In genomic region chr4:188423039-188423438, GRCh38 we compare ENCODE assay signal across 19 cellular contexts.
DNase-seq lines count a peak whose midpoint lies in the region; ATAC-seq and TF ChIP-seq lines count a peak whose summit lies in the region.
"Had no signal": no experiment of that assay in that cellular context is flagged by ENCODE, and none has a peak within 500 bp of the region (broad histone marks: within the 10 kb centered on the region; RNA-seq: fewer than 3 reads in every experiment).

No MANE protein-coding gene starts in this region.

- BruUV-seq in PC-3 (replicated peaks; lab: Mats Ljungman, UMichigan) = no TSS peak

- ATAC-seq in PC-3 (no peak), left ventricle myocardium superior (no peak), HG03025 (IDR thresholded peaks at IDR 0.05; ENCODE audit: low FRiP score, unreplicated experiment) (no peak)
- ATAC-seq: K562 had no signal

- peaks cover 6% of the 10 kb centered on the region; the same call in 1 of the 2 replicates for H3K4me1 ChIP-seq in PC-3 (ENCODE audit: insufficient read depth, low read length)
- H3K4me1 ChIP-seq in osteoblast (ENCODE audit: insufficient read depth, low read length) = peaks cover 7% of the 10 kb centered on the region
- H3K4me1 ChIP-seq in SJCRH30 = no peaks in the 10 kb centered on the region
- H3K4me1 ChIP-seq: Peyer's patch had no signal

- H3K27ac ChIP-seq in PC-3 (ENCODE audit: low read length) (peak overlapping the region; percentile 23; the same call in 1 of the 2 replicates), epithelial cell of prostate (no peak overlapping the region), osteoblast (ENCODE audit: low read depth, low read length) (peak overlapping the region; percentile 20), SJCRH30 (no peak overlapping the region)
- H3K27ac ChIP-seq: HL-60, Peyer's patch had no signal

- intact Hi-C loops in PC-3 (cut with micrococcal nuclease) (no loop called here), left ventricle myocardium superior (cut with micrococcal nuclease) (no loop called here)

- peak overlapping the region; percentile 28; the same call in 1 of the 2 replicates for H3K4me2 ChIP-seq in PC-3 (ENCODE audit: low read length)
- H3K4me2 ChIP-seq in osteoblast (ENCODE audit: insufficient read depth, low read length) = peak overlapping the region; percentile 8

- H4K20me1 ChIP-seq in PC-3 (ENCODE audit: low read length) = no peaks in the 10 kb centered on the region
- H4K20me1 ChIP-seq in osteoblast (ENCODE audit: insufficient read depth, low read length) = no peaks in the 10 kb centered on the region

- H3K79me2 ChIP-seq in PC-3 (ENCODE audit: low read length) (no peaks in the 10 kb centered on the region), osteoblast (ENCODE audit: insufficient read depth, low read length) (peaks cover 69% of the 10 kb centered on the region)

- CTCF ChIA-PET in PC-3 (lab: Charles Lee) = no interaction called here

- no peak overlapping the region for H3K9ac ChIP-seq in PC-3 (ENCODE audit: low read length)

- H3K36me3 ChIP-seq in PC-3 (ENCODE audit: low read depth, low read length) = no peaks in the 10 kb centered on the region
- no peaks in the 10 kb centered on the region for H3K36me3 ChIP-seq in osteoblast (ENCODE audit: insufficient read depth, low read length)
- H3K36me3 ChIP-seq in SJCRH30 = no peaks in the 10 kb centered on the region
- H3K36me3 ChIP-seq: HAP-1, Peyer's patch had no signal

- H3K27me3 ChIP-seq in PC-3 (ENCODE audit: low read length) = no peaks in the 10 kb centered on the region
- no peaks in the 10 kb centered on the region for H3K27me3 ChIP-seq in osteoblast (ENCODE audit: insufficient read depth, low read length)
- H3K27me3 ChIP-seq in SJCRH30 = no peaks in the 10 kb centered on the region
- H3K27me3 ChIP-seq: Peyer's patch had no signal

- in situ Hi-C loops in Caki2 (cut with HindIII; ENCODE audit: low pct_unique_long_range_greater_than_20kb, low sequenced_read_pairs) = no loop called here

- no peak overlapping the region for H2AFZ ChIP-seq in PC-3 (ENCODE audit: low read length)
- peak overlapping the region; percentile 19 for H2AFZ ChIP-seq in osteoblast (ENCODE audit: low read length)

- no peak overlapping the region for H3K4me3 ChIP-seq in PC-3 (ENCODE audit: low read length)
- H3K4me3 ChIP-seq in osteoblast (ENCODE audit: insufficient read depth, low read length) = no peak overlapping the region
- H3K4me3 ChIP-seq in SJCRH30 = no peak overlapping the region
- H3K4me3 ChIP-seq: HAP-1, K562, Peyer's patch had no signal

- no peak for TF ChIP-seq CTCF in PC-3 (conservative IDR thresholded peaks at IDR 0.05; ENCODE audit: low read depth, low read length)
- TF ChIP-seq CTCF in osteoblast (IDR thresholded peaks at IDR 0.05; ENCODE audit: extremely low read depth, low read depth, low read length) = no peak

- DNase-seq in Caki2 (ENCODE audit: low read depth) (peak; percentile 44), PC-3 (peak; percentile 56), epithelial cell of prostate (ENCODE audit: low read depth, low spot score) (peak; percentile 20), osteoblast (ENCODE audit: insufficient read length, low spot score, missing footprints) (no peak), SJCRH30 (no peak), left ventricle myocardium superior (no peak)
- DNase-seq: CD4-positive, CD25-positive, alpha-beta regulatory T cell; DND-41; GDM1; NCI-H1436; NCI-H2081; NCI-H510A; NCI-H774; Peyer's patch; SHP77 had no signal

- H3F3A ChIP-seq in PC-3 (ENCODE audit: low read length, unreplicated experiment) = no peaks in the 10 kb centered on the region

- H3K9me3 ChIP-seq in PC-3 (ENCODE audit: low read length) = no peaks in the 10 kb centered on the region
- no peaks in the 10 kb centered on the region for H3K9me3 ChIP-seq in osteoblast (ENCODE audit: low read depth, low read length)
- no peaks in the 10 kb centered on the region for H3K9me3 ChIP-seq in SJCRH30 (replicated peaks)
- H3K9me3 ChIP-seq: HAP-1, Peyer's patch had no signal

- POLR2A ChIA-PET in PC-3 (lab: Charles Lee; ENCODE audit: unreplicated experiment) = interaction anchor here (0.7 kb wide), 1 partner anchor 501 kb away, joined by 3 read pairs; no protein-coding TSS in a partner anchor

- no peaks in the 10 kb centered on the region for H3K9me2 ChIP-seq in PC-3 (replicated peaks; ENCODE audit: low read length)

Comparison
In these comparisons a context has a peak if more than half of its experiments do, and no peak if none do; other contexts are left out.
1. DNase-seq: peak in Caki2 (single experiment), PC-3 (single experiment) and epithelial cell of prostate (single experiment); none in osteoblast (single experiment), SJCRH30 (0 of 2) and left ventricle myocardium superior (single experiment).
2. H3K27ac ChIP-seq: peak in PC-3 (single experiment) and osteoblast (single experiment); none in epithelial cell of prostate (single experiment) and SJCRH30 (single experiment).